ENCODE assay signal across 8 cellular contexts in the genomic region with DNA sequence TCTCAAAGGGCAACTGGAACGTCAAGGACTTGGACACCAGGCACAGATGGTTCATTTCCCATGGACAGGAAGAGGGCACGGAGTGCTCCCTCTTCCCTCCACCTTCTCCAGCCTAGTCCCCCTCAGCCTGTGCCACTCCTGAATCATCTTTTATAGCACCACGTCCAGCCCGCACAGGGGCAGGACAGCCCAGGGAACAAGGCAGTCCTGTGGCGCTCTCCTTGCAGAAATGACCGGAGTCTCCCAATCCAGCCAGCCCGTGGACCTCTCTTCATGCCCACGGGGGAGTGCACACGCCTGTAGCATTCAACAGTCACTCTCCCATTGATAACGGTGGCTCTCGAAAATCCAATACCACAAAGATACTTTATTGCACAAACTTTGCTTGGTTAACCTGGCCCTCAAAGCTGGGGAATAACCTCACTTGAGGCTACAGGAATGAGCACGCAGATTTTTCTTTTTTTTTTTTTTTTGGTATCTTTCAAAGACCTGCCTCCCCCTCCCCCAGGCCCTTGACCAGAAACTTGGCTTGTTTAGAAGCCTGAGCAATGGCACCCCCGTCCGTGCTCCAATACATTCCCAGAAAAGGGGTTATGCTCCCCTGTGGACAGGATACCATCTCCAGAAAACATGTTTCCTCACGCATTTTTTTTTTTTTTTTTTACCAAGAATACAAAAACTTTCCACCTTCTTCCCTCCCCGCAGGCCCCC. TPM values are rescaled to one million over a fixed set of nuclear protein-coding genes. Genes with fewer than 3 reads are reported as not detected.
DNase-seq lines count a peak whose midpoint lies in the region; ATAC-seq, FAIRE-seq and TF ChIP-seq lines count a peak whose summit lies in the region.

No MANE protein-coding gene starts in this region.

- H3K27ac ChIP-seq in GM12878 (ENCODE audit: control insufficient read depth, insufficient read depth) (no peak overlapping the region), mesenchymal stem cell (ENCODE audit: low read length, poor library complexity, severe bottlenecking) (no peak overlapping the region), thyroid gland (peak overlapping the region; percentile 73 to 95 (median 79)), WERI-Rb-1 (no peak overlapping the region)

- POLR2A ChIA-PET in GM12878 (lab: Charles Lee) = interaction anchor here (0.6 kb wide), 1 partner anchor 16 kb away, joined by 3 read pairs; no protein-coding TSS in a partner anchor

- H2BK15ac ChIP-seq in mesenchymal stem cell (ENCODE audit: low read depth, poor library complexity, severe bottlenecking) = no peak overlapping the region

- H3K4ac ChIP-seq in mesenchymal stem cell (ENCODE audit: low read depth in 1 of 2, low read length in 2 of 2) = no peak overlapping the region

- H2AFZ ChIP-seq in GM12878 (ENCODE audit: control insufficient read depth, low read depth, low read length) (no peak overlapping the region), mesenchymal stem cell (ENCODE audit: low read depth, low read length) (no peak overlapping the region)

- no peak overlapping the region for H4K8ac ChIP-seq in mesenchymal stem cell (ENCODE audit: low read length)

- no peak overlapping the region for H3K14ac ChIP-seq in mesenchymal stem cell (ENCODE audit: low read length in 2 of 2)

- no peak overlapping the region for H3K18ac ChIP-seq in mesenchymal stem cell (ENCODE audit: low read depth in 1 of 2, low read length in 2 of 2)

- FAIRE-seq in GM12878 (lab: Jason Lieb, UNC) = no peak

- H3K4me2 ChIP-seq in GM12878 (ENCODE audit: control insufficient read depth, insufficient read depth) = no peak overlapping the region; the same call in 1 of the 2 replicates
- H3K4me2 ChIP-seq in mesenchymal stem cell (ENCODE audit: low read length, poor library complexity, severe bottlenecking) = peak overlapping the region; percentile 99

- peak overlapping the region in 1 of 2 experiments; percentile 89 for H3K23ac ChIP-seq in mesenchymal stem cell (ENCODE audit: low read length in 2 of 2)

- TF ChIP-seq CTCF in GM12878 (IDR thresholded peaks at IDR 0.05 in 2 of 3, conservative IDR thresholded peaks at IDR 0.05 in 1 of 3; ENCODE audit: control insufficient read depth in 2 of 3, extremely low read depth in 1 of 3, insufficient read depth in 1 of 3, low read depth in 3 of 3, low read length in 3 of 3) = no peak
- no peak for TF ChIP-seq CTCF in thyroid gland (IDR thresholded peaks at IDR 0.05)
- TF ChIP-seq CTCF in WERI-Rb-1 (IDR thresholded peaks at IDR 0.05; ENCODE audit: low read depth, low read length) = no peak

- no peaks in the 10 kb centered on the region for H4K20me1 ChIP-seq in GM12878 (ENCODE audit: control insufficient read depth, insufficient read depth)

- H2BK5ac ChIP-seq in mesenchymal stem cell (ENCODE audit: low read depth, low read length, poor library complexity, severe bottlenecking) = no peak overlapping the region

- H3K4me1 ChIP-seq in GM12878 (ENCODE audit: control insufficient read depth, insufficient read depth, low read length) (no peaks in the 10 kb centered on the region), mesenchymal stem cell (ENCODE audit: control insufficient read depth, insufficient read depth, low read depth, low read length) (peaks cover 2% of the 10 kb centered on the region), thyroid gland (peaks cover 13 to 22% of the 10 kb centered on the region in 2 donors)

- no TSS peak for BruUV-seq in GM12878 (replicated peaks; lab: Mats Ljungman, UMichigan)

- WGBS in GM12878 (ENCODE audit: insufficient coverage, insufficient replicate concordance, low lambda C conversion rate, missing lambda C conversion rate) = 5% methylated on average over 16 of the region's 16 CpGs
- 27% methylated on average over 15 of the region's 16 CpGs for WGBS in mesenchymal stem cell
- WGBS in thyroid gland, 2 donors = 7% methylated on average over 13 to 15 of the region's 16 CpGs

- H3K36me3 Mint-ChIP-seq in activated CD8-positive, alpha-beta memory T cell treated with anti-CD3 and anti-CD28 coated beads, Interleukin-2, amount 10 ng/mL, durations not matched to agents 7 days and 5 days = peaks cover 58% of the 10 kb centered on the region

- H3K4me3 ChIP-seq in GM12878 (no peak overlapping the region), mesenchymal stem cell (ENCODE audit: insufficient read depth in 1 of 2, low read depth in 1 of 2, low read length in 2 of 2) (peak overlapping the region in 1 of 2 experiments; percentile 87), thyroid gland (replicated peaks in 1 of 3) (peak overlapping the region; percentile 54 to 83 (median 72)), WERI-Rb-1 (ENCODE audit: low read depth, low read length) (no peak overlapping the region)

- intact Hi-C loops in GM12878 (cut with micrococcal nuclease; ENCODE audit: unreplicated experiment) = loop anchor here (5.0 kb wide), 1 partner anchor 162 kb away; no protein-coding TSS in a partner anchor
- intact Hi-C loops in thyroid gland (cut with DNase I) = no loop called here

- H3K4me3 Mint-ChIP-seq in activated CD8-positive, alpha-beta memory T cell treated with anti-CD3 and anti-CD28 coated beads, Interleukin-2, amount 10 ng/mL, durations not matched to agents 7 days and 5 days = peak overlapping the region; percentile 84

- no peak overlapping the region for H2AK5ac ChIP-seq in mesenchymal stem cell (ENCODE audit: low read length, severe bottlenecking)

- CTCF ChIA-PET in activated CD8-positive, alpha-beta memory T cell treated with anti-CD3 and anti-CD28 coated beads, Interleukin-2, amount 10 ng/mL, durations not matched to agents 7 days and 5 days (lab: Charles Lee) = interaction anchor here (0.7 to 7.1 kb wide), 8 partner anchors 21 to 133 kb away, joined by 3 to 56 read pairs (median 8); no protein-coding TSS in a partner anchor
- CTCF ChIA-PET in GM12878 (lab: Yijun Ruan, JAX) = interaction anchor here (0.6 to 3.3 kb wide), 6 partner anchors 16 to 1043 kb away, joined by 3 to 22 read pairs (median 3); no protein-coding TSS in a partner anchor

- H3K79me2 ChIP-seq in GM12878 (ENCODE audit: control insufficient read depth, insufficient read depth, low read length) = no peaks in the 10 kb centered on the region

- no peak overlapping the region for H2BK12ac ChIP-seq in mesenchymal stem cell (ENCODE audit: low read length in 2 of 2)

- H3K27me3 Mint-ChIP-seq in activated CD8-positive, alpha-beta memory T cell treated with anti-CD3 and anti-CD28 coated beads, Interleukin-2, amount 10 ng/mL, durations not matched to agents 7 days and 5 days = no peaks in the 10 kb centered on the region

- H3K9me3 ChIP-seq in GM12878 (replicated peaks; ENCODE audit: control insufficient read depth, insufficient read depth, low read length) (no peaks in the 10 kb centered on the region), mesenchymal stem cell (ENCODE audit: control insufficient read depth, low read length) (no peaks in the 10 kb centered on the region), thyroid gland (no peaks in the 10 kb centered on the region), WERI-Rb-1 (ENCODE audit: severe bottlenecking) (no peaks in the 10 kb centered on the region)

- peak overlapping the region; percentile 90 for H3K27ac Mint-ChIP-seq in activated CD8-positive, alpha-beta memory T cell treated with anti-CD3 and anti-CD28 coated beads, Interleukin-2, amount 10 ng/mL, durations not matched to agents 7 days and 5 days

- H3K36me3 ChIP-seq in GM12878 (ENCODE audit: control insufficient read depth in 2 of 2, insufficient read depth in 2 of 2, low read length in 1 of 2) (no peaks in the 10 kb centered on the region), mesenchymal stem cell (ENCODE audit: control insufficient read depth in 1 of 2, insufficient read depth in 2 of 2, low read depth in 1 of 2, low read length in 2 of 2) (no peaks in the 10 kb centered on the region), thyroid gland (no peaks in the 10 kb centered on the region), WERI-Rb-1 (no peaks in the 10 kb centered on the region)

- in situ Hi-C loops in GM12878 (cut with MboI) = no loop called here

- H3K9me3 Mint-ChIP-seq in activated CD8-positive, alpha-beta memory T cell treated with anti-CD3 and anti-CD28 coated beads, Interleukin-2, amount 10 ng/mL, durations not matched to agents 7 days and 5 days (ENCODE audit: low read depth) = no peaks in the 10 kb centered on the region

- SMC1A ChIA-PET in GM12878 (lab: Charles Lee; ENCODE audit: uncharacterized antibody, unreplicated experiment) = interaction anchor here (1.1 to 3.3 kb wide), 5 partner anchors 12 to 132 kb away, joined by 3 to 28 read pairs (median 11); no protein-coding TSS in a partner anchor

- TF ChIP-seq EP300 in GM12878 (IDR thresholded peaks at IDR 0.05; ENCODE audit: borderline replicate concordance in 1 of 2, control insufficient read depth in 1 of 2, low read depth in 2 of 2, low read length in 2 of 2) = no peak

- DNase-seq in activated CD8-positive, alpha-beta memory T cell treated with anti-CD3 and anti-CD28 coated beads, Interleukin-2, amount 10 ng/mL, durations not matched to agents 7 days and 5 days = peak; percentile 63
- DNase-seq in activated CD8-positive, alpha-beta memory T cell treated with anti-CD3 and anti-CD28 coated beads, Interleukin-2, amount 50 U/mL, for 4 hours = no peak
- no peak for DNase-seq in GM12878 (ENCODE audit: low read depth, low spot score)
- DNase-seq in mesenchymal stem cell = no peak
- DNase-seq in thyroid gland = peak; percentile 74 to 77
- DNase-seq in NOMO-1 treated with dmso at 0.1 percent for 144 hours (lab: John Stamatoyannopoulos, UW; ENCODE audit: unreplicated experiment) = no peak
- DNase-seq in stimulated activated CD4-positive, alpha-beta T cell treated with anti-CD3 and anti-CD28 coated beads, Interleukin-2, amount 100 ng/mL, for 48 hours = no peak
- DNase-seq in WERI-Rb-1 = no peak

- no peak for ATAC-seq in activated CD8-positive, alpha-beta memory T cell treated with anti-CD3 and anti-CD28 coated beads, Interleukin-2, amount 10 ng/mL, durations not matched to agents 7 days and 5 days
- no peak; the same call in 2 of the 3 replicates for ATAC-seq in GM12878

- TF ChIP-seq RAD21 in GM12878 (IDR thresholded peaks at IDR 0.05; ENCODE audit: insufficient read depth, low read depth, low read length) = no peak

- RAD21 ChIA-PET in GM12878 (lab: Charles Lee; ENCODE audit: unreplicated experiment) = interaction anchor here (0.6 to 1.0 kb wide), 2 partner anchors 13 to 112 kb away, joined by 3 read pairs; no protein-coding TSS in a partner anchor

- no peaks in the 10 kb centered on the region for H3K79me1 ChIP-seq in mesenchymal stem cell (replicated peaks; ENCODE audit: low read length, poor library complexity, severe bottlenecking)

- H2BK120ac ChIP-seq in mesenchymal stem cell (ENCODE audit: low read depth, low read length) = no peak overlapping the region

- H3K9ac ChIP-seq in GM12878 (ENCODE audit: control insufficient read depth, insufficient read depth, low read length) (no peak overlapping the region), mesenchymal stem cell (ENCODE audit: low read length) (no peak overlapping the region)

- peaks cover 5 to 6% of the 10 kb centered on the region in 2 experiments for H3K27me3 ChIP-seq in GM12878 (replicated peaks in 1 of 2; ENCODE audit: control insufficient read depth in 2 of 2, insufficient read depth in 2 of 2, low read length in 1 of 2)
- peaks cover 27 to 69% of the 10 kb centered on the region in 2 experiments for H3K27me3 ChIP-seq in mesenchymal stem cell (ENCODE audit: control insufficient read depth in 1 of 2, insufficient read depth in 1 of 2, low read length in 2 of 2)
- H3K27me3 ChIP-seq in thyroid gland = no peaks in the 10 kb centered on the region
- H3K27me3 ChIP-seq in WERI-Rb-1 (ENCODE audit: insufficient read depth, low read depth, severe bottlenecking) = peaks cover 16% of the 10 kb centered on the region

- peaks cover 61% of the 10 kb centered on the region for H3K4me1 Mint-ChIP-seq in activated CD8-positive, alpha-beta memory T cell treated with anti-CD3 and anti-CD28 coated beads, Interleukin-2, amount 10 ng/mL, durations not matched to agents 7 days and 5 days

- H4K91ac ChIP-seq in mesenchymal stem cell (ENCODE audit: low read length) = no peak overlapping the region

- TF ChIP-seq POLR2A in GM12878 (IDR thresholded peaks at IDR 0.05; ENCODE audit: low read depth, low read length) = no peak
- TF ChIP-seq POLR2A in thyroid gland (IDR thresholded peaks at IDR 0.05) = peak in 1 of 2 donors; percentile 60

RNA-seq across cellular contexts. Expression of gene PRKCQ, which starts 0.7 kb away (rescaled TPM):
- total RNA-seq in activated CD8-positive, alpha-beta memory T cell treated with anti-CD3 and anti-CD28 coated beads, Interleukin-2, amount 10 ng/mL, durations not matched to agents 7 days and 5 days = 10 to 100 TPM; 51.0 to 58.7 TPM
- 0.17 and 0.29 TPM in 2 replicates for total RNA-seq in GM12878 (2013; cell fraction: nucleolus; rRNA removed)
- total RNA-seq in GM12878 (2014; rRNA removed) (0.98 and 1.1 TPM in 2 replicates), GM12878 (2014; rRNA removed; fragmentation: Illumina TruSeq; extraction: Trizol) (0.78 and 0.98 TPM in 2 replicates), GM12878 (2021) (0.93 and 0.97 TPM in 2 replicates), thyroid gland (10 to 100 TPM; 24.2 to 45.7 (median 34.5) TPM)
- not detected for polyA plus RNA-seq in GM12878 (2011; ENCODE audit: low read depth)
- polyA plus RNA-seq in GM12878 (2011; rRNA removed) (8.9 and 10.1 TPM in 2 replicates), GM12878 (2014; fragmentation: Illumina TruSeq; extraction: Trizol) (1.1 and 1.2 TPM in 2 replicates), GM12878 (2014; fragmentation: Nextera tagmentation; extraction: Ambion mirVana) (under 1 TPM; 0.26 to 0.44 TPM), GM12878 (2014; rRNA removed) (0.91 and 0.94 TPM in 2 replicates), GM12878 (2016; fragmentation: Nextera tagmentation; extraction: Ambion mirVana) (1 to 10 TPM in 1 of 2 experiments, under 1 TPM in 1; 0.76 to 1.3 TPM)
- 5.2 and 6.4 TPM in 2 replicates for polyA plus RNA-seq in GM12878 (2011; cell fraction: cytosol; rRNA removed)
- polyA plus RNA-seq in GM12878 (2011; cell fraction: nucleus; rRNA removed) = 5.3 and 5.8 TPM in 2 replicates
- polyA plus RNA-seq in GM12878 (2012) = not detected in 2 replicates
- polyA minus RNA-seq in GM12878 (2011; rRNA and poly(A)+ RNA removed) = 11.9 and 14.6 TPM in 2 replicates
- polyA minus RNA-seq in GM12878 (2011; cell fraction: cytosol; rRNA and poly(A)+ RNA removed) = 2.9 and 3.1 TPM in 2 replicates
- 4.4 and 6.9 TPM in 2 replicates for polyA minus RNA-seq in GM12878 (2011; cell fraction: nucleus; rRNA and poly(A)+ RNA removed)
- polyA plus RNA-seq in mesenchymal stem cell (2013, experiment 1 of 2) = 0.21 TPM
- 0.21 TPM for polyA plus RNA-seq in mesenchymal stem cell (2013, experiment 2 of 2)

Comparison
In these comparisons a context has a peak if more than half of its experiments do, and no peak if none do; other contexts are left out.
1. DNase-seq: peak in activated CD8-positive, alpha-beta memory T cell treated with anti-CD3 and anti-CD28 coated beads, Interleukin-2, amount 10 ng/mL, durations not matched to agents 7 days and 5 days (single experiment) and thyroid gland (2 of 2); none in activated CD8-positive, alpha-beta memory T cell treated with anti-CD3 and anti-CD28 coated beads, Interleukin-2, amount 50 U/mL, for 4 hours (single experiment), GM12878 (single experiment), mesenchymal stem cell (single experiment), NOMO-1 treated with dmso at 0.1 percent for 144 hours (single experiment), stimulated activated CD4-positive, alpha-beta T cell treated with anti-CD3 and anti-CD28 coated beads, Interleukin-2, amount 100 ng/mL, for 48 hours (0 of 2) and WERI-Rb-1 (single experiment).
2. H3K27ac ChIP-seq: peak in thyroid gland (3 of 3); none in GM12878 (single experiment), mesenchymal stem cell (single experiment) and WERI-Rb-1 (single experiment).
3. H3K4me3 ChIP-seq: peak in thyroid gland (3 of 3); none in GM12878 (single experiment) and WERI-Rb-1 (single experiment).
4. RNA of gene PRKCQ, which starts 0.7 kb away (total RNA-seq): 51.0 to 58.7 TPM in activated CD8-positive, alpha-beta memory T cell treated with anti-CD3 and anti-CD28 coated beads, Interleukin-2, amount 10 ng/mL, durations not matched to agents 7 days and 5 days and 24.2 to 45.7 TPM in thyroid gland; 0.17 to 1.1 TPM in GM12878; every median in the first group is over 10 times any median in the second.